Comparison of ENCODE assay signal across 1 cellular context in the genomic region with DNA sequence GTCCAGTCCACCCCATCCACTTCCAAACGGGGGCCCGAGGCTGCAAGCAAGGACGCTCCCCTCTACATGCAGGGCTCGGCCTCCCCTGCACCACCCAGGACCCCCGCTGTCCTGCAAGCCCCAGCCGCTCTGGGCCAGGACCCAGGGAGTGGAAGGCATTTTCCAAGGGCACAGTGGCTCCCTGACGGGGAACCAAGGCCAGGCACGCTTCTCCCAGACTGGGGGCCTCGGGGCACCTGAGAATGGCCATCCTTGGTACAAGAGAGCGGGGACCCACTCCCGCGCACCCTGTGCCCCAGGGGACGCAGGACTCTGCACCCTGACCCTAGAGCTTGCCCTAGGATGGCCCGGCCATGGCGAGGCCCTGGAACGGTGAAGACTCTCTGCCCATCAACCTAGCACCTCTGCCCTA.
TF ChIP-seq lines count a peak whose summit lies in the region.

No MANE protein-coding gene starts in this region.

TF ChIP-seq in IMR-90, 13 proteins besides CTCF, POLR2A, EP300 and RAD21 (continued from another document):
- TF ChIP-seq CEBPB (IDR thresholded peaks at IDR 0.05; ENCODE audit: low read depth, low read length) (no peak), MAFK (IDR thresholded peaks at IDR 0.05; ENCODE audit: low read depth, low read length) (no peak), SMC3 (IDR thresholded peaks at IDR 0.05; ENCODE audit: low read depth, low read length) (no peak), RFX5 (IDR thresholded peaks at IDR 0.05; ENCODE audit: low read depth, low read length) (no peak), NFE2L2 (IDR thresholded peaks at IDR 0.05; ENCODE audit: low read depth, low read length) (no peak), CHD1 (IDR thresholded peaks at IDR 0.05; ENCODE audit: low read depth, low read length) (no peak)
